Comparison of ENCODE assay signal across 25 cellular contexts in genomic region chr10:5364365-5364764, GRCh38. TPM values are rescaled to one million over a fixed set of nuclear protein-coding genes. Genes with fewer than 3 reads are reported as not detected.
DNase-seq lines count a peak whose midpoint lies in the region; ATAC-seq and TF ChIP-seq lines count a peak whose summit lies in the region.
"Had no signal": no experiment of that assay in that cellular context is flagged by ENCODE, and none has a peak within 500 bp of the region (broad histone marks: within the 10 kb centered on the region; RNA-seq: fewer than 3 reads in every experiment).

No MANE protein-coding gene starts in this region.

- no peaks in the 10 kb centered on the region for H3K79me2 ChIP-seq in parathyroid adenoma

- no peak overlapping the region for H3K9ac ChIP-seq in parathyroid adenoma
- H3K9ac ChIP-seq: BLaER1, KMS-11 had no signal

- H3K27me3 ChIP-seq in parathyroid adenoma (ENCODE audit: control insufficient read depth, insufficient read depth, low read length) = no peaks in the 10 kb centered on the region
- peaks cover 2% of the 10 kb centered on the region for H3K27me3 ChIP-seq in right cardiac atrium (ENCODE audit: control insufficient read depth, insufficient read depth)
- peaks cover 0 to 9% of the 10 kb centered on the region in 2 donors for H3K27me3 ChIP-seq in tibial nerve
- H3K27me3 ChIP-seq: BLaER1 had no signal

- H3K4me1 ChIP-seq in HEK293 (ENCODE audit: control insufficient read depth, insufficient read depth, low read length) (no peaks in the 10 kb centered on the region; the same call in 1 of the 2 replicates), parathyroid adenoma (no peaks in the 10 kb centered on the region), right cardiac atrium (ENCODE audit: control insufficient read depth, insufficient read depth, low read length) (no peaks in the 10 kb centered on the region), tibial nerve (no peaks in the 10 kb centered on the region)
- H3K4me1 ChIP-seq: BLaER1, HAP-1 had no signal

- H3K36me3 ChIP-seq in HEK293 (ENCODE audit: control insufficient read depth in 2 of 2, insufficient read depth in 1 of 2, low read length in 2 of 2) (no peaks in the 10 kb centered on the region), parathyroid adenoma (ENCODE audit: control insufficient read depth, insufficient read depth, low read length) (no peaks in the 10 kb centered on the region), tibial nerve (no peaks in the 10 kb centered on the region)
- H3K36me3 ChIP-seq: BLaER1, HAP-1 had no signal

- TF ChIP-seq CTCF in HEK293 (tag by site-specific recombination; IDR thresholded peaks at IDR 0.05) = no peak
- TF ChIP-seq CTCF in epithelial cell of proximal tubule (conservative IDR thresholded peaks at IDR 0.05; ENCODE audit: low read depth, low read length) = no peak
- no peak for TF ChIP-seq CTCF in parathyroid adenoma (IDR thresholded peaks at IDR 0.05)
- no peak for TF ChIP-seq CTCF in tibial nerve (IDR thresholded peaks at IDR 0.05)

- no peak for TF ChIP-seq EP300 in tibial nerve (IDR thresholded peaks at IDR 0.05)

- 90% methylated on average over 11 of the region's 11 CpGs for WGBS in right cardiac atrium
- WGBS in tibial nerve, 2 donors = 81 to 90% methylated on average over 11 of the region's 11 CpGs

- intact Hi-C loops in right cardiac atrium (cut with DNase I) = no loop called here

- H3K4me3 ChIP-seq in HEK293 (ENCODE audit: low read depth, low read length) (no peak overlapping the region), epithelial cell of proximal tubule (ENCODE audit: low read depth, low read length) (peak overlapping the region; percentile 45), parathyroid adenoma (ENCODE audit: low read depth, low read length) (no peak overlapping the region), right cardiac atrium (ENCODE audit: low read length) (no peak overlapping the region), tibial nerve (no peak overlapping the region)
- H3K4me3 ChIP-seq: BLaER1, GM23338, HAP-1, PC-9 had no signal

- H3K27ac ChIP-seq in HEK293 (ENCODE audit: extremely low read depth, low read depth, low read length) (no peak overlapping the region), parathyroid adenoma (no peak overlapping the region), right cardiac atrium (ENCODE audit: low read length) (no peak overlapping the region), tibial nerve (no peak overlapping the region)
- H3K27ac ChIP-seq: 22Rv1, BLaER1, HL-60, KMS-11, PC-9 had no signal

- no peak overlapping the region for H2AFZ ChIP-seq in parathyroid adenoma
- H2AFZ ChIP-seq: PC-9 had no signal

- POLR2A ChIA-PET in HEK293 (lab: Yijun Ruan, JAX) = no interaction called here

- TF ChIP-seq POLR2A in tibial nerve (IDR thresholded peaks at IDR 0.05) = no peak

- H3K9me3 ChIP-seq in HEK293 (ENCODE audit: control insufficient read depth, insufficient read depth, low read depth, low read length) (no peaks in the 10 kb centered on the region), parathyroid adenoma (ENCODE audit: control insufficient read depth, low read length) (no peaks in the 10 kb centered on the region), right cardiac atrium (ENCODE audit: control insufficient read depth, low read length) (no peaks in the 10 kb centered on the region), tibial nerve (no peaks in the 10 kb centered on the region)
- H3K9me3 ChIP-seq: BLaER1, HAP-1 had no signal

- no peak for ATAC-seq in right cardiac atrium
- no peak for ATAC-seq in GM21717 (IDR thresholded peaks at IDR 0.05; ENCODE audit: unreplicated experiment)

- CTCF ChIA-PET in HEK293 (lab: Yijun Ruan, JAX) = no interaction called here

- peak overlapping the region; percentile 33 for H3K4me2 ChIP-seq in parathyroid adenoma (ENCODE audit: low read length)
- H3K4me2 ChIP-seq: BLaER1, GM23338, KMS-11, PC-9 had no signal

- DNase-seq in NCI-H146 (lab: John Stamatoyannopoulos, UW) = peak; percentile 45
- DNase-seq in NCI-H146 treated with DMSO at 0.1 percent for 48 hours (lab: John Stamatoyannopoulos, UW; ENCODE audit: unreplicated experiment) = no peak
- DNase-seq in epithelial cell of proximal tubule (ENCODE audit: low read depth) = no peak
- DNase-seq in right cardiac atrium = no peak
- DNase-seq in tibial nerve (ENCODE audit: low spot score in 2 of 2) = no peak
- DNase-seq: ACHN; CD4-positive, alpha-beta memory T cell; NCI-H1436 treated with DMSO at 0.1 percent for 48 hours; NCI-H2029 treated with DMSO at 0.1 percent for 48 hours; NCI-H2171; NCI-H524; PC-9; RPMI8226; SHP77 had no signal

TF ChIP-seq in HEK293, 187 proteins besides CTCF, POLR2A, EP300 and RAD21:
- TF ChIP-seq SCRT2 (tag by site-specific recombination; IDR thresholded peaks at IDR 0.05) = peak; percentile 59
- TF ChIP-seq ZFP3 (tag by site-specific recombination; IDR thresholded peaks at IDR 0.05; ENCODE audit: low read depth) = no peak
- no peak for TF ChIP-seq ZNF571 (tag by site-specific recombination; IDR thresholded peaks at IDR 0.05)
- TF ChIP-seq HOXA7 (CRISPR knock-in tag; IDR thresholded peaks at IDR 0.05; ENCODE audit: borderline replicate concordance) = no peak

RNA-seq across cellular contexts. Expression of gene UCN3, which starts 0.4 kb away (rescaled TPM):
- total RNA-seq in epithelial cell of proximal tubule (not detected in 2 replicates), right cardiac atrium (not detected), tibial nerve (not detected)
- polyA plus RNA-seq in right cardiac atrium = not detected
- total RNA-seq: CD4-positive, alpha-beta memory T cell; G401; GM23338; HT1080; PC-9 had no signal
- polyA plus RNA-seq: CD4-positive, alpha-beta memory T cell; GM23338 had no signal

RNA-seq across cellular contexts. Expression of gene TUBAL3, which starts 40.3 kb away (rescaled TPM):
- total RNA-seq in epithelial cell of proximal tubule (not detected in 2 replicates), right cardiac atrium (1 to 10 TPM in 3 of 4 donors, under 1 TPM in 1; 0.66 to 1.7 (median 1.0) TPM), tibial nerve (under 1 TPM in 2 of 4 donors, not detected in 2; 0.21 to 0.22 TPM)
- 0.43 TPM for polyA plus RNA-seq in right cardiac atrium
- total RNA-seq: CD4-positive, alpha-beta memory T cell; G401; GM23338; HT1080 had no signal
- polyA plus RNA-seq: CD4-positive, alpha-beta memory T cell; GM23338 had no signal

RNA-seq across cellular contexts. Expression of gene NET1, which starts 48.0 kb away (rescaled TPM):
- 82.3 and 122 TPM in 2 replicates for total RNA-seq in epithelial cell of proximal tubule
- 10 to 100 TPM; 16.2 to 26.6 (median 20.8) TPM for total RNA-seq in right cardiac atrium
- polyA plus RNA-seq in right cardiac atrium = 6.7 TPM
- total RNA-seq in tibial nerve = 100 to 1,000 TPM in 2 of 4 donors, 10 to 100 TPM in 2; 66.0 to 133 (median 91.3) TPM
